Comparison of ENCODE assay signal across 15 cellular contexts in the genomic region with DNA sequence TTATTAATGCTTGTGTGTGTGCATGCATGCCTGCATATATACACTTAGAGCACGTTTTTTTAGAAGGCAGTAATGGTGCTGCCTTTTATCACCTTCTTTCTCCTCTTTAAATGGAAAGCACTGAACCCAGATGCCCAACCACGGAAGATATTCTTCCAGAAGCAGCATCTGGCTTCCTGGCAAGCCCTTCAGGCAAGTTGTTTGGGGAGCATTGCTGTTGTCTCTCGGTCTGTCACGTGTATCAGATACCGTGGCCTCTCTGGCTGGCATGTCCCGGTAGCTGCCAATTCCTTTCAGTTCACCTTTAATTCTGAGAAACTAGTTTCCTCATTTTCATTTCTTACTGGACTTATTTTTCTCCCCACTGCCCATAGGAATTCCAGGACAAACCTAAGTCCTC.
DNase-seq lines count a peak whose midpoint lies in the region; ATAC-seq, FAIRE-seq and TF ChIP-seq lines count a peak whose summit lies in the region.
"Had no signal": no experiment of that assay in that cellular context is flagged by ENCODE, and none has a peak within 500 bp of the region (broad histone marks: within the 10 kb centered on the region; RNA-seq: fewer than 3 reads in every experiment).

No MANE protein-coding gene starts in this region.

- no peaks in the 10 kb centered on the region for H3K79me2 ChIP-seq in K562 (ENCODE audit: control insufficient read depth, insufficient read depth, low read length)

- no peak for ATAC-seq in heart left ventricle
- no peak for ATAC-seq in Right ventricle myocardium inferior
- no peak for ATAC-seq in K562
- no peak for ATAC-seq in esophagus mucosa

- CTCF ChIA-PET in K562 (lab: Yijun Ruan, JAX; ENCODE audit: low intra/inter-chr PET ratio) = no interaction called here

- no peak for TF ChIP-seq EP300 in K562 (IDR thresholded peaks at IDR 0.05; ENCODE audit: low read length)

- H4K20me1 ChIP-seq in K562 (replicated peaks; ENCODE audit: control insufficient read depth, insufficient read depth, low read length) = no peaks in the 10 kb centered on the region

- H3K4me1 ChIP-seq in heart left ventricle = peaks cover 0 to 10% (median 3%) of the 10 kb centered on the region in 12 donors
- no peaks in the 10 kb centered on the region for H3K4me1 ChIP-seq in K562 (replicated peaks in 1 of 2; ENCODE audit: control insufficient read depth in 2 of 2, insufficient read depth in 2 of 2, low read length in 2 of 2)
- H3K4me1 ChIP-seq in mucosa of stomach (ENCODE audit: control insufficient read depth, insufficient read depth, low read length) = peaks cover 10% of the 10 kb centered on the region
- peaks cover 8% of the 10 kb centered on the region for H3K4me1 ChIP-seq in vagina

- H3K4me2 ChIP-seq in K562 (ENCODE audit: insufficient read depth, low read length) = peak overlapping the region; percentile 7; the same call in 1 of the 2 replicates

- DNase-seq in heart left ventricle = no peak
- no peak for DNase-seq in Right ventricle myocardium inferior (ENCODE audit: missing footprints)
- no peak for DNase-seq in K562 (ENCODE audit: extremely low read depth in 1 of 4, low spot score in 3 of 4)
- DNase-seq in vagina (ENCODE audit: extremely low spot score in 2 of 2) = no peak
- no peak for DNase-seq in NCI-H2107 treated with DMSO at 0.1 percent for 48 hours (lab: John Stamatoyannopoulos, UW; ENCODE audit: unreplicated experiment)
- DNase-seq in activated T-cell treated with anti-CD3 and anti-CD28 coated beads, Interleukin-2, amount 50 U/mL, for 1 hour = no peak
- DNase-seq: islet precursor cell, KBM-7, NCI-H2029 treated with DMSO at 0.1 percent for 48 hours, WERI-Rb-1 had no signal

- H3K4me3 ChIP-seq in heart left ventricle (peak overlapping the region in 9 of 12 donors; percentile 0 to 33 (median 14)), K562 (no peak overlapping the region), mucosa of stomach (ENCODE audit: low read length) (no peak overlapping the region), vagina (peak overlapping the region; percentile 2 to 5)
- H3K4me3 ChIP-seq: suprapubic skin had no signal

- POLR2A ChIA-PET in K562 (lab: Yijun Ruan, JAX) = interaction anchor here (0.6 kb wide), 1 partner anchor 1221 kb away, joined by 3 read pairs; no protein-coding TSS in a partner anchor

- TF ChIP-seq RAD21 in K562 (CRISPR knock-in tag; conservative IDR thresholded peaks at IDR 0.05 in 1 of 2, IDR thresholded peaks at IDR 0.05 in 1 of 2) = no peak

- BruUV-seq in K562 (replicated peaks; lab: Mats Ljungman, UMichigan) = no TSS peak

- H3K36me3 ChIP-seq in heart left ventricle = no peaks in the 10 kb centered on the region
- H3K36me3 ChIP-seq in K562 (ENCODE audit: control insufficient read depth, insufficient read depth, low read length) = no peaks in the 10 kb centered on the region
- H3K36me3 ChIP-seq in mucosa of stomach (ENCODE audit: control insufficient read depth, insufficient read depth, low read length) = no peaks in the 10 kb centered on the region
- H3K36me3 ChIP-seq in vagina = no peaks in the 10 kb centered on the region
- H3K36me3 ChIP-seq: suprapubic skin, WERI-Rb-1 had no signal

- WGBS in heart left ventricle, 4 donors = 13 to 24% (median 18%) methylated on average over 6 of the region's 6 CpGs
- 9% methylated on average over 5 of the region's 6 CpGs for WGBS in K562 (ENCODE audit: insufficient coverage, low coverage, missing lambda C conversion rate)

- TF ChIP-seq POLR2A in heart left ventricle (IDR thresholded peaks at IDR 0.05) = no peak
- TF ChIP-seq POLR2A in K562 (conservative IDR thresholded peaks at IDR 0.05) = no peak
- TF ChIP-seq POLR2A in vagina (IDR thresholded peaks at IDR 0.05) = no peak

- no peak for FAIRE-seq in K562 (lab: Jason Lieb, UNC)
- FAIRE-seq: D721Med, frontal cortex had no signal

- H3K9me1 ChIP-seq in K562 (ENCODE audit: control insufficient read depth, insufficient read depth, low read length) = no peaks in the 10 kb centered on the region

- in situ Hi-C loops in K562 (cut with MboI) = no loop called here

- H3K9ac ChIP-seq in K562 (ENCODE audit: insufficient read depth in 1 of 2, low read depth in 2 of 2, low read length in 2 of 2) (no peak overlapping the region), mucosa of stomach (ENCODE audit: low read length) (peak overlapping the region; percentile 3)

- H3K27ac ChIP-seq in heart left ventricle (peak overlapping the region in 1 of 12 donors; percentile 15), K562 (ENCODE audit: extremely low read depth, low read depth, low read length) (no peak overlapping the region), vagina (peak overlapping the region; percentile 36)
- H3K27ac ChIP-seq: suprapubic skin, WERI-Rb-1 had no signal

- TF ChIP-seq CTCF in heart left ventricle (IDR thresholded peaks at IDR 0.05) = no peak
- TF ChIP-seq CTCF in K562 (IDR thresholded peaks at IDR 0.05 in 2 of 3, conservative IDR thresholded peaks at IDR 0.05 in 1 of 3; ENCODE audit: insufficient read depth in 2 of 3, low read depth in 1 of 3, low read length in 3 of 3) = no peak
- TF ChIP-seq CTCF in vagina (IDR thresholded peaks at IDR 0.05) = no peak

- no peaks in the 10 kb centered on the region for H3K27me3 ChIP-seq in heart left ventricle
- H3K27me3 ChIP-seq in K562 (ENCODE audit: control insufficient read depth in 2 of 2, insufficient read depth in 2 of 2, low read length in 2 of 2) = no peaks in the 10 kb centered on the region
- H3K27me3 ChIP-seq in mucosa of stomach (ENCODE audit: control insufficient read depth, insufficient read depth, low read length) = no peaks in the 10 kb centered on the region
- no peaks in the 10 kb centered on the region for H3K27me3 ChIP-seq in vagina
- H3K27me3 ChIP-seq: suprapubic skin had no signal

- H3K9me3 ChIP-seq in heart left ventricle = no peaks in the 10 kb centered on the region
- H3K9me3 ChIP-seq in K562 (replicated peaks; ENCODE audit: control insufficient read depth, insufficient read depth, low read depth, low read length) = no peaks in the 10 kb centered on the region; the same call in 1 of the 2 replicates
- no peaks in the 10 kb centered on the region for H3K9me3 ChIP-seq in mucosa of stomach (ENCODE audit: control insufficient read depth, low read length)
- no peaks in the 10 kb centered on the region for H3K9me3 ChIP-seq in vagina
- H3K9me3 ChIP-seq: suprapubic skin had no signal

- peak overlapping the region; percentile 71 for H2AFZ ChIP-seq in K562 (ENCODE audit: low read depth, low read length)

- intact Hi-C loops in heart left ventricle (cut with DNase I) = loop anchor here in 1 of 10 donors (10.0 kb wide), 1 partner anchor 282 kb away; no protein-coding TSS in a partner anchor
- intact Hi-C loops in Right ventricle myocardium inferior (cut with DNase I) = loop anchor here (10.0 kb wide), 1 partner anchor 192 kb away; no protein-coding TSS in a partner anchor
- intact Hi-C loops in K562 (cut with micrococcal nuclease) = no loop called here
- intact Hi-C loops in vagina (cut with DNase I) = no loop called here

TF ChIP-seq in K562, 482 proteins besides CTCF, POLR2A, EP300 and RAD21 (continues in another document):
- TF ChIP-seq RBM34 (IDR thresholded peaks at IDR 0.05; ENCODE audit: borderline replicate concordance, insufficient read depth, low read length) (no peak), PPARD (CRISPR knock-in tag; IDR thresholded peaks at IDR 0.05) (no peak), POLR3A (IDR thresholded peaks at IDR 0.05; ENCODE audit: borderline replicate concordance, extremely low read depth, insufficient read depth, insufficient read length) (no peak), SUPT5H (IDR thresholded peaks at IDR 0.05) (no peak), RFX7 (CRISPR knock-in tag; IDR thresholded peaks at IDR 0.05) (no peak), SREBF1 (IDR thresholded peaks at IDR 0.05; ENCODE audit: borderline replicate concordance, low read depth, low read length) (no peak), ZNF184 (CRISPR knock-in tag; IDR thresholded peaks at IDR 0.05) (no peak), SIN3A (IDR thresholded peaks at IDR 0.05; ENCODE audit: borderline replicate concordance in 2 of 2, control insufficient read depth in 1 of 2, low read depth in 2 of 2, low read length in 2 of 2) (no peak), GABPB1 (CRISPR knock-in tag; IDR thresholded peaks at IDR 0.05) (no peak), ZNF140 (CRISPR knock-in tag; IDR thresholded peaks at IDR 0.05) (no peak)
- TF ChIP-seq, protein P1, sequence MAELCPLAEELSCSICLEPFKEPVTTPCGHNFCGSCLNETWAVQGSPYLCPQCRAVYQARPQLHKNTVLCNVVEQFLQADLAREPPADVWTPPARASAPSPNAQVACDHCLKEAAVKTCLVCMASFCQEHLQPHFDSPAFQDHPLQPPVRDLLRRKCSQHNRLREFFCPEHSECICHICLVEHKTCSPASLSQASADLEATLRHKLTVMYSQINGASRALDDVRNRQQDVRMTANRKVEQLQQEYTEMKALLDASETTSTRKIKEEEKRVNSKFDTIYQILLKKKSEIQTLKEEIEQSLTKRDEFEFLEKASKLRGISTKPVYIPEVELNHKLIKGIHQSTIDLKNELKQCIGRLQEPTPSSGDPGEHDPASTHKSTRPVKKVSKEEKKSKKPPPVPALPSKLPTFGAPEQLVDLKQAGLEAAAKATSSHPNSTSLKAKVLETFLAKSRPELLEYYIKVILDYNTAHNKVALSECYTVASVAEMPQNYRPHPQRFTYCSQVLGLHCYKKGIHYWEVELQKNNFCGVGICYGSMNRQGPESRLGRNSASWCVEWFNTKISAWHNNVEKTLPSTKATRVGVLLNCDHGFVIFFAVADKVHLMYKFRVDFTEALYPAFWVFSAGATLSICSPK (IDR thresholded peaks at IDR 0.05; ENCODE audit: borderline replicate concordance) = no peak
- TF ChIP-seq, protein P2, sequence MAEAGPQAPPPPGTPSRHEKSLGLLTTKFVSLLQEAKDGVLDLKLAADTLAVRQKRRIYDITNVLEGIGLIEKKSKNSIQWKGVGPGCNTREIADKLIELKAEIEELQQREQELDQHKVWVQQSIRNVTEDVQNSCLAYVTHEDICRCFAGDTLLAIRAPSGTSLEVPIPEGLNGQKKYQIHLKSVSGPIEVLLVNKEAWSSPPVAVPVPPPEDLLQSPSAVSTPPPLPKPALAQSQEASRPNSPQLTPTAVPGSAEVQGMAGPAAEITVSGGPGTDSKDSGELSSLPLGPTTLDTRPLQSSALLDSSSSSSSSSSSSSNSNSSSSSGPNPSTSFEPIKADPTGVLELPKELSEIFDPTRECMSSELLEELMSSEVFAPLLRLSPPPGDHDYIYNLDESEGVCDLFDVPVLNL (CRISPR knock-in tag; IDR thresholded peaks at IDR 0.05; ENCODE audit: low read depth) = no peak

Comparison
In these comparisons a context has a peak if more than half of its experiments do, and no peak if none do; other contexts are left out.
1. H3K4me3 ChIP-seq: peak in heart left ventricle (9 of 12) and vagina (2 of 2); none in K562 (single experiment) and mucosa of stomach (single experiment).